10 cellular contexts compared by ENCODE assay signal in genomic region chr10:35339946-35340345, GRCh38. TPM values are rescaled to one million over a fixed set of nuclear protein-coding genes. Genes with fewer than 3 reads are reported as not detected.
DNase-seq lines count a peak whose midpoint lies in the region; ATAC-seq lines count a peak whose summit lies in the region.
"Had no signal": no experiment of that assay in that cellular context is flagged by ENCODE, and none has a peak within 500 bp of the region (broad histone marks: within the 10 kb centered on the region; RNA-seq: fewer than 3 reads in every experiment).

No MANE protein-coding gene starts in this region.

- no peak overlapping the region for H3K27ac ChIP-seq in Karpas-422 (ENCODE audit: low read length)

- CTCF ChIA-PET in T-cell (lab: Charles Lee): interaction anchor here (0.6 to 2.6 kb wide), 2 partner anchors 25 to 144 kb away, joined by 4 to 12 read pairs; no protein-coding TSS in a partner anchor

- no peaks in the 10 kb centered on the region for H3K27me3 Mint-ChIP-seq in T-cell

- no peak overlapping the region for H2AFZ ChIP-seq in Karpas-422 (ENCODE audit: low read length)

- peak overlapping the region; percentile 54 to 57 for H3K27ac Mint-ChIP-seq in T-cell

- no peak overlapping the region for H3K4me2 ChIP-seq in Karpas-422 (ENCODE audit: low read depth, low read length, poor library complexity, severe bottlenecking)

- ATAC-seq in HG02938 (IDR thresholded peaks at IDR 0.05; ENCODE audit: unreplicated experiment) (peak; percentile 38), T-cell (replicated peaks in 1 of 4) (no peak)

- H3K4me1 ChIP-seq in Karpas-422 (ENCODE audit: low read length): peaks cover 18% of the 10 kb centered on the region

- no peaks in the 10 kb centered on the region for H3K9me3 ChIP-seq in Karpas-422 (ENCODE audit: low read length)

- H3K4me1 Mint-ChIP-seq in T-cell: peaks cover 69 to 75% (median 72%) of the 10 kb centered on the region in 3 donors

- DNase-seq in stimulated activated CD4-positive, alpha-beta T cell treated with anti-CD3 and anti-CD28 coated beads, Interleukin-1b, Interleukin-23, amount 100 ng/mL, for 48 hours: peak; percentile 13
- DNase-seq in stimulated activated CD4-positive, alpha-beta T cell treated with anti-CD3 and anti-CD28 coated beads, Interleukin-4, amount 100 ng/mL, for 1 hour: no peak
- DNase-seq in T-cell: no peak
- DNase-seq in HUDEP-2 (lab: John Stamatoyannopoulos, UW; ENCODE audit: unreplicated experiment in 76 of 76): no peak
- DNase-seq in mesenteric fat pad (ENCODE audit: low spot score): no peak
- DNase-seq in Karpas-422: no peak
- no peak for DNase-seq in NCI-H1105 (lab: John Stamatoyannopoulos, UW)
- DNase-seq: MV-4-11 had no signal

- H3K36me3 ChIP-seq in Karpas-422 (ENCODE audit: insufficient read depth, low read length): no peaks in the 10 kb centered on the region

- H3K9me2 ChIP-seq in Karpas-422 (replicated peaks; ENCODE audit: insufficient read depth, low read length): no peaks in the 10 kb centered on the region

- POLR2A ChIA-PET in T-cell (lab: Charles Lee): interaction anchor here in 1 of 2 donors (0.6 kb wide), 1 partner anchor 73 kb away, joined by 3 read pairs; no protein-coding TSS in a partner anchor

- peaks cover 3% of the 10 kb centered on the region for H3K36me3 Mint-ChIP-seq in T-cell

- H3K4me3 Mint-ChIP-seq in T-cell: peak overlapping the region in 2 of 3 donors; percentile 45 to 55

- no peak overlapping the region for H3K4me3 ChIP-seq in Karpas-422 (ENCODE audit: low read length)
- H3K4me3 ChIP-seq: skin epidermis had no signal

- H3K27me3 ChIP-seq in Karpas-422 (ENCODE audit: low read length): peaks cover 2% of the 10 kb centered on the region; the same call in 1 of the 2 replicates

- H3K9ac ChIP-seq in Karpas-422 (ENCODE audit: low read length): no peak overlapping the region

- H3K79me2 ChIP-seq in Karpas-422 (ENCODE audit: low read length): peaks cover 43% of the 10 kb centered on the region

- H3K9me3 Mint-ChIP-seq in T-cell: no peaks in the 10 kb centered on the region

- peaks cover 56% of the 10 kb centered on the region for H4K20me1 ChIP-seq in Karpas-422 (ENCODE audit: insufficient read depth, low read depth, low read length)

RNA-seq across cellular contexts. Expression of gene CCNY, which starts 3.6 kb away (rescaled TPM):
- 10 to 100 TPM; 62.5 to 75.2 (median 62.8) TPM for total RNA-seq in T-cell
- total RNA-seq in mesenteric fat pad: 73.9 TPM
- total RNA-seq in Karpas-422 (2014; rRNA removed; shearing (Covaris generic); ENCODE audit: low replicate concordance): 19.4 and 25.3 TPM in 2 replicates
